In the genomic region with DNA sequence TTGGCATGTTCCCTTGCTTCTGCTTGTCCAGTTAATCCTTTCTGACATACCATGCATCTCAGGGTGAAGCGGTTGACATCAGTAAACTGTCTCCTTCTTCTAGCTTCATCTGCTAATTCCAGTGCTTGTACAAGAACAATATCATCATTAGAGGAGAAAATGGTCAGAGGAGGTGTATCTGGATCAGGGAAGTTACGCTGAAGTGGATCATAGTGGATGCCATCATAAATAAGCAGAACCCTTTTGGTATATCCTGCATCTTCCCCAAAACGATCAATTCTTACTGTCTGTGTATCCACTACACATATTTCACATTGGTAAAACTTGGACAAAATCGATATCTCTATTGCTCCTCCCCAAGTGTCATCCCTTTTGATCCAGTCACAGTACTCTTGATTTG, we compare ENCODE assay signal across 12 cellular contexts. TPM values are rescaled to one million over a fixed set of nuclear protein-coding genes. Genes with fewer than 3 reads are reported as not detected.
A peak's percentile ranks its signal among the peaks of the same experiment; 100 is the strongest.
DNase-seq lines count a peak whose midpoint lies in the region; ATAC-seq and TF ChIP-seq lines count a peak whose summit lies in the region.
"Had no signal": no experiment of that assay in that cellular context is flagged by ENCODE, and none has a peak within 500 bp of the region (broad histone marks: within the 10 kb centered on the region; RNA-seq: fewer than 3 reads in every experiment).

No MANE protein-coding gene starts in this region.

- peaks cover 11 to 25% of the 10 kb centered on the region in 2 donors for H3K4me1 ChIP-seq in naive thymus-derived CD4-positive, alpha-beta T cell (ENCODE audit: control insufficient read depth in 2 of 2, insufficient read depth in 2 of 2, low read length in 2 of 2)
- peaks cover 39% of the 10 kb centered on the region for H3K4me1 ChIP-seq in mucosa of descending colon (ENCODE audit: low read depth)

- H3K9me3 ChIP-seq in naive thymus-derived CD4-positive, alpha-beta T cell (ENCODE audit: control insufficient read depth in 2 of 3, low read length in 3 of 3) = no peaks in the 10 kb centered on the region
- no peaks in the 10 kb centered on the region for H3K9me3 ChIP-seq in mucosa of descending colon
- H3K9me3 ChIP-seq: colonic mucosa, thoracic aorta had no signal

- DNase-seq in HFFc6 = no peak
- DNase-seq in activated CD8-positive, alpha-beta T cell treated with anti-CD3 and anti-CD28 coated beads for 36 hours = no peak
- DNase-seq in naive thymus-derived CD4-positive, alpha-beta T cell = no peak
- no peak for DNase-seq in superior temporal gyrus (ENCODE audit: extremely low spot score)
- no peak for DNase-seq in mucosa of descending colon
- DNase-seq in HEK293T (ENCODE audit: extremely low spot score) = no peak
- DNase-seq: colonic mucosa; DMS153; NCI-H526 treated with DMSO at 0.1 percent for 48 hours; stimulated activated CD4-positive, alpha-beta T cell treated with anti-CD3 and anti-CD28 coated beads, Interleukin-2, amount 100 ng/mL, for 24 hours had no signal

- H3K4me1 Mint-ChIP-seq in HFFc6 (ENCODE audit: low read depth) = peaks cover 79% of the 10 kb centered on the region
- H3K4me1 Mint-ChIP-seq in activated CD8-positive, alpha-beta T cell treated with anti-CD3 and anti-CD28 coated beads for 36 hours (ENCODE audit: low read depth) = peaks cover 57% of the 10 kb centered on the region
- H3K4me1 Mint-ChIP-seq in naive thymus-derived CD4-positive, alpha-beta T cell = peaks cover 34 to 85% (median 75%) of the 10 kb centered on the region in 7 donors

- POLR2A ChIA-PET in activated CD8-positive, alpha-beta T cell treated with anti-CD3 and anti-CD28 coated beads for 36 hours (lab: Charles Lee) = interaction anchor here (0.6 to 1.3 kb wide), 2 partner anchors 11 to 13 kb away, joined by 3 to 5 read pairs; no protein-coding TSS in a partner anchor
- POLR2A ChIA-PET in naive thymus-derived CD4-positive, alpha-beta T cell (lab: Charles Lee) = interaction anchor here (0.6 to 1.2 kb wide), 3 partner anchors 13 to 272 kb away, joined by 3 read pairs; a partner anchor contains a TSS
- POLR2A ChIA-PET in HEK293T (lab: Yijun Ruan, JAX) = no interaction called here

- CTCF ChIA-PET in activated CD8-positive, alpha-beta T cell treated with anti-CD3 and anti-CD28 coated beads for 36 hours (lab: Charles Lee) = interaction anchor here (0.6 to 4.8 kb wide), 13 partner anchors 9 to 450 kb away, joined by 3 to 49 read pairs (median 10); no protein-coding TSS in a partner anchor
- CTCF ChIA-PET in naive thymus-derived CD4-positive, alpha-beta T cell (lab: Charles Lee) = interaction anchor here (0.6 to 4.2 kb wide), 11 partner anchors 11 to 450 kb away, joined by 3 to 19 read pairs (median 5); no protein-coding TSS in a partner anchor
- CTCF ChIA-PET in HEK293T (lab: Yijun Ruan, JAX) = interaction anchor here (0.7 kb wide), 1 partner anchor 281 kb away, joined by 3 read pairs; no protein-coding TSS in a partner anchor

- H3K36me3 ChIP-seq in naive thymus-derived CD4-positive, alpha-beta T cell (ENCODE audit: control insufficient read depth in 2 of 3, insufficient read depth in 3 of 3, low read length in 3 of 3) = peaks cover 0 to 31% (median 10%) of the 10 kb centered on the region in 3 experiments
- H3K36me3 ChIP-seq in mucosa of descending colon (ENCODE audit: low read depth) = no peaks in the 10 kb centered on the region

- no peaks in the 10 kb centered on the region for H3K9me3 Mint-ChIP-seq in HFFc6
- no peaks in the 10 kb centered on the region for H3K9me3 Mint-ChIP-seq in activated CD8-positive, alpha-beta T cell treated with anti-CD3 and anti-CD28 coated beads for 36 hours
- H3K9me3 Mint-ChIP-seq in naive thymus-derived CD4-positive, alpha-beta T cell = peaks cover 0 to 2% (median 0%) of the 10 kb centered on the region in 11 donors

- no peak for ATAC-seq in activated CD8-positive, alpha-beta T cell treated with anti-CD3 and anti-CD28 coated beads for 36 hours
- ATAC-seq in naive thymus-derived CD4-positive, alpha-beta T cell = no peak
- no peak for ATAC-seq in mucosa of descending colon

- no peak for TF ChIP-seq CTCF in HFFc6 (IDR thresholded peaks at IDR 0.05)
- no peak for TF ChIP-seq CTCF in activated CD8-positive, alpha-beta T cell treated with anti-CD3 and anti-CD28 coated beads for 36 hours (IDR thresholded peaks at IDR 0.05)
- no peak for TF ChIP-seq CTCF in mucosa of descending colon (IDR thresholded peaks at IDR 0.05)

- no peak overlapping the region for H3K27ac ChIP-seq in naive thymus-derived CD4-positive, alpha-beta T cell (ENCODE audit: low read depth, low read length)
- H3K27ac ChIP-seq: thoracic aorta had no signal

- H3K27me3 Mint-ChIP-seq in HFFc6 (ENCODE audit: insufficient read depth) = peaks cover 6% of the 10 kb centered on the region
- no peaks in the 10 kb centered on the region for H3K27me3 Mint-ChIP-seq in activated CD8-positive, alpha-beta T cell treated with anti-CD3 and anti-CD28 coated beads for 36 hours
- H3K27me3 Mint-ChIP-seq in naive thymus-derived CD4-positive, alpha-beta T cell = peaks cover 0 to 7% (median 0%) of the 10 kb centered on the region in 5 donors

- intact Hi-C loops in activated CD8-positive, alpha-beta T cell treated with anti-CD3 and anti-CD28 coated beads for 36 hours (cut with micrococcal nuclease) = no loop called here
- intact Hi-C loops in naive thymus-derived CD4-positive, alpha-beta T cell (cut with micrococcal nuclease) = no loop called here
- intact Hi-C loops in mucosa of descending colon (cut with DNase I, micrococcal nuclease) = no loop called here

- peaks cover 43% of the 10 kb centered on the region for H3K36me3 Mint-ChIP-seq in HFFc6 (ENCODE audit: low read depth)
- H3K36me3 Mint-ChIP-seq in activated CD8-positive, alpha-beta T cell treated with anti-CD3 and anti-CD28 coated beads for 36 hours (ENCODE audit: low read depth) = peaks cover 30% of the 10 kb centered on the region
- H3K36me3 Mint-ChIP-seq in naive thymus-derived CD4-positive, alpha-beta T cell = peaks cover 3 to 31% (median 14%) of the 10 kb centered on the region in 5 donors

- no peak overlapping the region for H3K27ac Mint-ChIP-seq in HFFc6
- H3K27ac Mint-ChIP-seq in activated CD8-positive, alpha-beta T cell treated with anti-CD3 and anti-CD28 coated beads for 36 hours = no peak overlapping the region
- H3K27ac Mint-ChIP-seq in naive thymus-derived CD4-positive, alpha-beta T cell = peak overlapping the region in 5 of 9 donors; percentile 65 to 98 (median 93)

- H3K4me3 ChIP-seq in naive thymus-derived CD4-positive, alpha-beta T cell (ENCODE audit: low read length) = no peak overlapping the region
- no peak overlapping the region for H3K4me3 ChIP-seq in mucosa of descending colon

- H3K27me3 ChIP-seq in naive thymus-derived CD4-positive, alpha-beta T cell (ENCODE audit: control insufficient read depth in 2 of 2, insufficient read depth in 2 of 2, low read length in 2 of 2) = no peaks in the 10 kb centered on the region
- H3K27me3 ChIP-seq: colonic mucosa had no signal

- peak overlapping the region; percentile 97 for H3K4me3 Mint-ChIP-seq in HFFc6
- H3K4me3 Mint-ChIP-seq in activated CD8-positive, alpha-beta T cell treated with anti-CD3 and anti-CD28 coated beads for 36 hours = peak overlapping the region; percentile 99
- peak overlapping the region in 5 of 10 donors; percentile 13 to 99 (median 95) for H3K4me3 Mint-ChIP-seq in naive thymus-derived CD4-positive, alpha-beta T cell

TF ChIP-seq in HEK293T, 16 proteins besides CTCF, POLR2A, EP300 and RAD21:
- TF ChIP-seq TARDBP (IDR thresholded peaks at IDR 0.05) = no peak
TF ChIP-seq in HEK293T: peak in this region for 0.

RNA-seq across cellular contexts. Expression of a gene that starts 2.0 kb away (rescaled TPM):
- total RNA-seq in HFFc6 (2021; fragmentation: NEBNext Ultra II Directional; extraction: Animal tissue kit (Norgen Biotek cat#: 25700)) = 10 to 100 TPM in 1 of 6 experiments, 1 to 10 TPM in 5; 6.5 to 10.6 (median 7.1) TPM
- 1 to 10 TPM; 7.4 to 7.5 TPM for total RNA-seq in activated CD8-positive, alpha-beta T cell treated with anti-CD3 and anti-CD28 coated beads for 36 hours
- 10 to 100 TPM in 1 of 5 experiments, 1 to 10 TPM in 4; 7.4 to 12.8 (median 9.9) TPM for total RNA-seq in naive thymus-derived CD4-positive, alpha-beta T cell
- under 1 TPM; 0.81 to 0.99 TPM for polyA plus RNA-seq in naive thymus-derived CD4-positive, alpha-beta T cell
- total RNA-seq in mucosa of descending colon = 1 to 10 TPM; 5.8 to 7.8 (median 7.8) TPM

RNA-seq across cellular contexts. Expression of a gene that starts 4.0 kb away (rescaled TPM):
- 1 to 10 TPM; 2.5 to 7.0 (median 3.2) TPM for total RNA-seq in HFFc6 (2021; fragmentation: NEBNext Ultra II Directional; extraction: Animal tissue kit (Norgen Biotek cat#: 25700))
- 1 to 10 TPM; 3.5 to 4.3 TPM for total RNA-seq in activated CD8-positive, alpha-beta T cell treated with anti-CD3 and anti-CD28 coated beads for 36 hours
- total RNA-seq in naive thymus-derived CD4-positive, alpha-beta T cell = 1 to 10 TPM; 2.3 to 4.6 (median 3.8) TPM
- 1 to 10 TPM in 1 of 2 donors, under 1 TPM in 1; 0.64 to 2.2 TPM for polyA plus RNA-seq in naive thymus-derived CD4-positive, alpha-beta T cell
- 100 to 1,000 TPM in 1 of 3 donors, 10 to 100 TPM in 2; 45.1 to 118 (median 90.2) TPM for total RNA-seq in mucosa of descending colon

RNA-seq across cellular contexts. Expression of a gene that starts 16.5 kb away (rescaled TPM):
- under 1 TPM; 0.02 to 0.09 (median 0.06) TPM for total RNA-seq in HFFc6 (2021; fragmentation: NEBNext Ultra II Directional; extraction: Animal tissue kit (Norgen Biotek cat#: 25700))
- total RNA-seq in activated CD8-positive, alpha-beta T cell treated with anti-CD3 and anti-CD28 coated beads for 36 hours = under 1 TPM; 0.07 to 0.13 TPM
- under 1 TPM in 2 of 5 experiments, not detected in 3; 0.11 to 0.15 TPM for total RNA-seq in naive thymus-derived CD4-positive, alpha-beta T cell
- polyA plus RNA-seq in naive thymus-derived CD4-positive, alpha-beta T cell = not detected
- total RNA-seq in mucosa of descending colon = 10 to 100 TPM in 2 of 3 donors, 1 to 10 TPM in 1; 8.7 to 31.0 (median 25.4) TPM
- total RNA-seq: T-helper 1 cell treated with Interleukin-12 subunit alpha and Interleukin-12 subunit beta and Interleukin-4 antibody, amounts not matched to agents 30 ng/mL and 1 ng/mL, for 36 hours had no signal

RNA-seq across cellular contexts. Expression of a gene that starts 39.6 kb away (rescaled TPM):
- under 1 TPM in 5 of 6 experiments, not detected in 1; 0.15 to 0.59 (median 0.24) TPM for total RNA-seq in HFFc6 (2021; fragmentation: NEBNext Ultra II Directional; extraction: Animal tissue kit (Norgen Biotek cat#: 25700))
- 1 to 10 TPM; 2.1 to 2.2 TPM for total RNA-seq in activated CD8-positive, alpha-beta T cell treated with anti-CD3 and anti-CD28 coated beads for 36 hours
- 1 to 10 TPM; 1.2 to 4.9 (median 3.1) TPM for total RNA-seq in naive thymus-derived CD4-positive, alpha-beta T cell
- polyA plus RNA-seq in naive thymus-derived CD4-positive, alpha-beta T cell = under 1 TPM; 0.45 to 0.60 TPM
- total RNA-seq in mucosa of descending colon = 10 to 100 TPM in 1 of 3 donors, 1 to 10 TPM in 2; 4.4 to 20.0 (median 7.2) TPM

RNA-seq across cellular contexts. Expression of a gene that starts 55.0 kb away (rescaled TPM):
- total RNA-seq in HFFc6 (2021; fragmentation: NEBNext Ultra II Directional; extraction: Animal tissue kit (Norgen Biotek cat#: 25700)) = not detected
- not detected for total RNA-seq in activated CD8-positive, alpha-beta T cell treated with anti-CD3 and anti-CD28 coated beads for 36 hours
- total RNA-seq in naive thymus-derived CD4-positive, alpha-beta T cell = not detected
- polyA plus RNA-seq in naive thymus-derived CD4-positive, alpha-beta T cell = not detected
- 1 to 10 TPM; 1.5 to 5.9 (median 1.9) TPM for total RNA-seq in mucosa of descending colon
- total RNA-seq: T-helper 1 cell treated with Interleukin-12 subunit alpha and Interleukin-12 subunit beta and Interleukin-4 antibody, amounts not matched to agents 30 ng/mL and 1 ng/mL, for 36 hours had no signal

Comparison
In these comparisons a context has a peak if more than half of its experiments do, and no peak if none do; other contexts are left out.
1. H3K27ac Mint-ChIP-seq: peak in naive thymus-derived CD4-positive, alpha-beta T cell (5 of 9); none in HFFc6 (single experiment) and activated CD8-positive, alpha-beta T cell treated with anti-CD3 and anti-CD28 coated beads for 36 hours (single experiment).
2. RNA of a gene that starts 4.0 kb away (total RNA-seq): 45.1 to 118 TPM in mucosa of descending colon; 3.5 to 4.3 TPM in activated CD8-positive, alpha-beta T cell treated with anti-CD3 and anti-CD28 coated beads for 36 hours, 2.3 to 4.6 TPM in naive thymus-derived CD4-positive, alpha-beta T cell and 2.5 to 7.0 TPM in HFFc6; every median in the first group is over 4 times any median in the second.
3. RNA of a gene that starts 16.5 kb away (total RNA-seq): 8.7 to 31.0 TPM in mucosa of descending colon; 0.07 to 0.13 TPM in activated CD8-positive, alpha-beta T cell treated with anti-CD3 and anti-CD28 coated beads for 36 hours, 0.02 to 0.09 TPM in HFFc6 and 0.11 to 0.15 TPM in naive thymus-derived CD4-positive, alpha-beta T cell; every median in the first group is over 4 times any median in the second.